31 cellular contexts compared by ENCODE assay signal in the genomic region with DNA sequence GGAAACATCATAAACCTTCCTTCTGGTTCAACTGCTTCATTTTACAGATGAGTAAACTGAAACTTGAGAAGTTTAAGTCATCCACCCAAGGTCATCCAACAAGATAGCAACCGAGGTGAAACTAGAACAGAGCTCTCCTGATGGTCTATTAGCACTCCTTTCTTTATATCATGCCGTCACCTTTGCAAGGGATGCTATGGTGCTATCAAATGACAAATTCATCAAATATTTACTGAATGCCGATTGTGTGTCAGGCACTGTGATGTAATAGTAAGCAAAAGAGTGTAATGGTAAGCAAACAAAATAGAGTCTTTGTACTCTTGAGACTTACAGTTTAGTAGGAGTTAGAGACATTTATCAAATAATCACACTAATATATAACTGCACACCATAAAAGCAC. TPM values are rescaled to one million over a fixed set of nuclear protein-coding genes. Genes with fewer than 3 reads are reported as not detected.
DNase-seq lines count a peak whose midpoint lies in the region; ATAC-seq and TF ChIP-seq lines count a peak whose summit lies in the region.
"Had no signal": no experiment of that assay in that cellular context is flagged by ENCODE, and none has a peak within 500 bp of the region (broad histone marks: within the 10 kb centered on the region; RNA-seq: fewer than 3 reads in every experiment).

No MANE protein-coding gene starts in this region.

- H3K4me1 ChIP-seq in PC-3 (ENCODE audit: insufficient read depth, low read length) (peaks cover 22% of the 10 kb centered on the region), hepatocyte (ENCODE audit: insufficient read depth) (no peaks in the 10 kb centered on the region)
- H3K4me1 ChIP-seq: left ventricle myocardium inferior, sigmoid colon, tibial nerve had no signal

- no peak overlapping the region for H3K4me3 ChIP-seq in LNCaP clone FGC (ENCODE audit: low read depth, low read length)
- no peak overlapping the region for H3K4me3 ChIP-seq in PC-3 (ENCODE audit: low read length)
- no peak overlapping the region for H3K4me3 ChIP-seq in hepatocyte
- H3K4me3 ChIP-seq: left ventricle myocardium inferior, sigmoid colon, SJSA1, tibial nerve had no signal

- DNase-seq in DMS153 (lab: John Stamatoyannopoulos, UW) (peak; percentile 87), LNCaP clone FGC (ENCODE audit: low read depth) (peak; percentile 33), PC-3 (peak; percentile 62), hepatocyte (ENCODE audit: low spot score) (no peak), left cardiac atrium (no peak), NOMO-1 (lab: John Stamatoyannopoulos, UW; ENCODE audit: unreplicated experiment in 2 of 2) (no peak)
- DNase-seq in NK-92 treated with Interleukin-12 subunit alpha and Interleukin-12 subunit beta, amount 100 ng/mL, for 24 hours (lab: John Stamatoyannopoulos, UW): no peak
- DNase-seq: activated B cell treated with CpG ODN at 0.5 μM for 24 hours; activated CD4-positive, alpha-beta T cell treated with anti-CD3 and anti-CD28 coated beads, Interleukin-2, amount 10 ng/mL, durations not matched to agents 7 days and 5 days; activated effector memory CD4-positive, alpha-beta T cell treated with anti-CD3 and anti-CD28 coated beads, Interleukin-2, amount 50 U/mL, for 16 hours; activated T-cell treated with anti-CD3 and anti-CD28 coated beads, Interleukin-2, amount 50 U/mL, for 1 hour; aorta; C1 segment of cervical spinal cord; Caco-2; glutamatergic neuron; GOT3; islet precursor cell; left ventricle myocardium inferior; mesenchymal stem cell; NCI-H1092 treated with DMSO at 0.1 percent for 48 hours; NCI-H187; NCI-H446; nephron progenitor cell; sigmoid colon; stimulated activated CD4-positive, alpha-beta T cell treated with anti-CD3 and anti-CD28 coated beads, Interleukin-12 subunit alpha, Interleukin-12 subunit beta, amount 100 ng/mL, for 4 hours; stimulated activated CD4-positive, alpha-beta T cell treated with anti-CD3 and anti-CD28 coated beads, Interleukin-2, amount 100 ng/mL, for 48 hours had no signal

- H2AFZ ChIP-seq in PC-3 (ENCODE audit: low read length) (no peak overlapping the region), hepatocyte (no peak overlapping the region)

- 58% methylated on average over 3 of the region's 3 CpGs for WGBS in hepatocyte (ENCODE audit: low lambda C conversion rate, missing lambda C conversion rate)

- H3K27ac ChIP-seq in PC-3 (ENCODE audit: low read length) (no peak overlapping the region), hepatocyte (peak overlapping the region; percentile 44)
- H3K27ac ChIP-seq: left ventricle myocardium inferior, sigmoid colon, SJSA1, tibial nerve had no signal

- peak; percentile 55 for ATAC-seq in PC-3
- ATAC-seq in left cardiac atrium: no peak

- H3K9me2 ChIP-seq in PC-3 (replicated peaks; ENCODE audit: low read length) (no peaks in the 10 kb centered on the region), hepatocyte (replicated peaks; ENCODE audit: insufficient read depth) (no peaks in the 10 kb centered on the region)

- no peak overlapping the region for H3K9ac ChIP-seq in PC-3 (ENCODE audit: low read length)

- H3K9me3 ChIP-seq in PC-3 (ENCODE audit: low read length) (no peaks in the 10 kb centered on the region), hepatocyte (ENCODE audit: low read depth) (no peaks in the 10 kb centered on the region)
- H3K9me3 ChIP-seq: Caco-2, left ventricle myocardium inferior, sigmoid colon, SJSA1, tibial nerve had no signal

- intact Hi-C loops in PC-3 (cut with micrococcal nuclease): loop anchor here (10.0 kb wide), 1 partner anchor 205 kb away; no protein-coding TSS in a partner anchor
- intact Hi-C loops in left cardiac atrium (cut with DNase I): no loop called here

- H3F3A ChIP-seq in PC-3 (ENCODE audit: low read length, unreplicated experiment): no peaks in the 10 kb centered on the region

- H3K4me2 ChIP-seq in PC-3 (ENCODE audit: low read length) (no peak overlapping the region), hepatocyte (no peak overlapping the region)

- H3K79me2 ChIP-seq in PC-3 (ENCODE audit: low read length) (no peaks in the 10 kb centered on the region), hepatocyte (no peaks in the 10 kb centered on the region)

- H4K20me1 ChIP-seq in PC-3 (ENCODE audit: low read length): no peaks in the 10 kb centered on the region
- H4K20me1 ChIP-seq in hepatocyte (ENCODE audit: insufficient read depth, poor library complexity, severe bottlenecking): no peaks in the 10 kb centered on the region

- BruUV-seq in PC-3 (replicated peaks; lab: Mats Ljungman, UMichigan): no TSS peak

- TF ChIP-seq CTCF in LNCaP clone FGC (IDR thresholded peaks at IDR 0.05; ENCODE audit: control insufficient read depth, extremely low read depth, insufficient read depth): no peak
- TF ChIP-seq CTCF in PC-3 (conservative IDR thresholded peaks at IDR 0.05; ENCODE audit: low read depth, low read length): no peak
- TF ChIP-seq CTCF in hepatocyte (IDR thresholded peaks at IDR 0.05; ENCODE audit: poor library complexity): no peak

- CTCF ChIA-PET in PC-3 (lab: Charles Lee): no interaction called here

- POLR2A ChIA-PET in PC-3 (lab: Charles Lee; ENCODE audit: unreplicated experiment): no interaction called here

- no peaks in the 10 kb centered on the region for H3K27me3 ChIP-seq in PC-3 (ENCODE audit: low read length)
- no peaks in the 10 kb centered on the region for H3K27me3 ChIP-seq in hepatocyte
- H3K27me3 ChIP-seq: sigmoid colon, SJSA1, tibial nerve had no signal

- H3K36me3 ChIP-seq in PC-3 (ENCODE audit: low read depth, low read length): no peaks in the 10 kb centered on the region
- no peaks in the 10 kb centered on the region for H3K36me3 ChIP-seq in hepatocyte (replicated peaks; ENCODE audit: insufficient read depth, low read depth)
- H3K36me3 ChIP-seq: left ventricle myocardium inferior, sigmoid colon, SJSA1, tibial nerve had no signal

RNA-seq across cellular contexts. Expression of a gene that starts 14.0 kb away (rescaled TPM):
- total RNA-seq in PC-3 (2014; rRNA removed): not detected in 2 replicates
- total RNA-seq in hepatocyte: 3.2 and 20.2 TPM in 2 replicates
- 3.1 and 3.5 TPM in 2 replicates for polyA plus RNA-seq in hepatocyte
- 1 to 10 TPM; 3.4 to 4.9 TPM for total RNA-seq in left cardiac atrium
- total RNA-seq: activated B cell treated with CpG ODN at 0.5 μM for 24 hours; activated CD4-positive, alpha-beta T cell treated with anti-CD3 and anti-CD28 coated beads, Interleukin-2, amount 10 ng/mL, durations not matched to agents 7 days and 5 days; activated CD8-positive, alpha-beta memory T cell treated with anti-CD3 and anti-CD28 coated beads for 36 hours; Caco-2; HT-29; T-helper 1 cell treated with Interleukin-12 subunit alpha and Interleukin-12 subunit beta and Interleukin-4 antibody, amounts not matched to agents 30 ng/mL and 1 ng/mL, for 36 hours had no signal

Comparison
In these comparisons a context has a peak if more than half of its experiments do, and no peak if none do; other contexts are left out.
1. DNase-seq: peak in DMS153 (single experiment), LNCaP clone FGC (single experiment) and PC-3 (single experiment); none in hepatocyte (single experiment), left cardiac atrium (single experiment), NK-92 treated with Interleukin-12 subunit alpha and Interleukin-12 subunit beta, amount 100 ng/mL, for 24 hours (single experiment) and NOMO-1 (0 of 2).